In genomic region chr2:141522702-141523101, GRCh38 we compare ENCODE assay signal across 23 cellular contexts.
A peak's percentile ranks its signal among the peaks of the same experiment; 100 is the strongest.
DNase-seq lines count a peak whose midpoint lies in the region; ATAC-seq and TF ChIP-seq lines count a peak whose summit lies in the region.
"Had no signal": no experiment of that assay in that cellular context is flagged by ENCODE, and none has a peak within 500 bp of the region (broad histone marks: within the 10 kb centered on the region; RNA-seq: fewer than 3 reads in every experiment).

No MANE protein-coding gene starts in this region.

- TF ChIP-seq POLR2A in erythroblast (IDR thresholded peaks at IDR 0.05; ENCODE audit: low read length), result no peak

- DNase-seq in DMS 273 (lab: John Stamatoyannopoulos, UW; ENCODE audit: unreplicated experiment), result peak; percentile 12
- no peak for DNase-seq in DMS 273 treated with DMSO at 0.1 percent for 48 hours (lab: John Stamatoyannopoulos, UW)
- peak; percentile 37 to 83 for DNase-seq in NCI-H524 (lab: John Stamatoyannopoulos, UW)
- DNase-seq in erythroblast (lab: John Stamatoyannopoulos, UW), result peak; percentile 27 to 62
- DNase-seq in NCI-H526 treated with DMSO at 0.1 percent for 48 hours (lab: John Stamatoyannopoulos, UW), result no peak
- no peak for DNase-seq in Ammon's horn (ENCODE audit: low spot score)
- DNase-seq in NCI-H1048 (lab: John Stamatoyannopoulos, UW), result no peak
- DNase-seq: activated CD4-positive, alpha-beta T cell treated with anti-CD3 and anti-CD28 coated beads for 4 hours; activated CD8-positive, alpha-beta memory T cell treated with anti-CD3 and anti-CD28 coated beads for 24 hours; activated gamma-delta T cell; activated T-cell treated with anti-CD3 and anti-CD28 coated beads, Interleukin-2, amount 50 U/mL, for 1 hour; Calu3; dorsolateral prefrontal cortex; GOT3; HFFc6; immature natural killer cell; IMR-90; naive B cell; NCI-H2029; occipital lobe; stimulated activated naive CD8-positive, alpha-beta T cell treated with anti-CD3 and anti-CD28 coated beads, Interleukin-15, Interleukin-2, amounts not matched to agents 100 U/mL and 50 U/mL, for 24 hours had no signal

- ATAC-seq in HG03025 (IDR thresholded peaks at IDR 0.05; ENCODE audit: low FRiP score, unreplicated experiment), result peak; percentile 19
- ATAC-seq: gastroesophageal sphincter; stimulated activated naive CD8-positive, alpha-beta T cell treated with anti-CD3 and anti-CD28 coated beads, Interleukin-15, Interleukin-2, amounts not matched to agents 100 U/mL and 50 U/mL, for 24 hours had no signal

Comparison
In these comparisons a context has a peak if more than half of its experiments do, and no peak if none do; other contexts are left out.
1. DNase-seq: peak in DMS 273 (single experiment), NCI-H524 (2 of 2) and erythroblast (2 of 2); none in DMS 273 treated with DMSO at 0.1 percent for 48 hours (single experiment), NCI-H526 treated with DMSO at 0.1 percent for 48 hours (single experiment), Ammon's horn (single experiment) and NCI-H1048 (single experiment).